In the genomic region with DNA sequence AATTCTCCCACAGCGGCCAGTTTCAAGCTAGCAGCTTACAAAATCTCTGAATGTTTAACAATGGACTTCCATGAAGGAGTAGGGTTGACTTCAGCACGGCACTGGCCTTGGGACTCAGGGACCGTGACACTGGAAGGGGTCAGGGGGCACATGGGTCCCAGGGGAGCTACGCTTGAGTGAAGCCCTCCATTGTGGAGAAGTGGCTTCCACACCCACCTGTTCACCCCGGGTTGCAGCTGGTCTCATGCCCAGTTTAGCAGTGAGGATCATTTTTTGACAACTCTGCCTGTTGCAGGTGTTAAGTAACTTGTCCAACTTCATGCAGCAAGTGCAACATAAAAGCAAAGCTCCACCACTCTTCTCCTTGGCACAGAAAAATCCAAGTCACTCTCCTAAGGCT, we compare ENCODE assay signal across 8 cellular contexts.
A peak's percentile ranks its signal among the peaks of the same experiment; 100 is the strongest.
DNase-seq lines count a peak whose midpoint lies in the region; FAIRE-seq and TF ChIP-seq lines count a peak whose summit lies in the region.
"Had no signal": no experiment of that assay in that cellular context is flagged by ENCODE, and none has a peak within 500 bp of the region (broad histone marks: within the 10 kb centered on the region; RNA-seq: fewer than 3 reads in every experiment).

No MANE protein-coding gene starts in this region.

- no peaks in the 10 kb centered on the region; the same call in 1 of the 2 replicates for H3K27me3 ChIP-seq in GM23248 (replicated peaks; ENCODE audit: insufficient read depth)
- H3K27me3 ChIP-seq in SJCRH30, result no peaks in the 10 kb centered on the region
- H3K27me3 ChIP-seq in small intestine (ENCODE audit: control insufficient read depth in 2 of 2, insufficient read depth in 2 of 2, low read length in 2 of 2), result no peaks in the 10 kb centered on the region

- H2AFZ ChIP-seq in GM23248, result no peak overlapping the region; the same call in 1 of the 2 replicates

- no peak overlapping the region for H3K4me3 Mint-ChIP-seq in activated T-helper 2 cell treated with anti-CD3 and anti-CD28 coated beads, Interferon-gamma antibody, Interleukin-2, Interleukin-4, amounts not matched to agents 10 μg/mL and 5 μg/mL and 100 μg/mL, durations not matched to agents 14 hours and 24 hours and 36 hours (ENCODE audit: low read depth)

- H3K4me2 ChIP-seq in GM23248 (ENCODE audit: unreplicated experiment), result peak overlapping the region; percentile 97

- H3K4me1 ChIP-seq in GM23248 (ENCODE audit: insufficient read depth) (peaks cover 7% of the 10 kb centered on the region; the same call in 1 of the 2 replicates), SJCRH30 (peaks cover 6% of the 10 kb centered on the region), small intestine (ENCODE audit: control insufficient read depth in 2 of 2, insufficient read depth in 1 of 2, low read depth in 1 of 2, low read length in 1 of 2) (peaks cover 0 to 2% of the 10 kb centered on the region in 2 donors)

- 76 to 79% methylated on average over 5 of the region's 5 CpGs for WGBS in GM23248 (ENCODE audit: low coverage in 1 of 2, low lambda C conversion rate in 2 of 2, missing lambda C conversion rate in 2 of 2), 2 experiments
- 53 to 62% (median 58%) methylated on average over 5 of the region's 5 CpGs for WGBS in small intestine, 3 donors

- no peaks in the 10 kb centered on the region for H3K9me3 Mint-ChIP-seq in activated T-helper 2 cell treated with anti-CD3 and anti-CD28 coated beads, Interferon-gamma antibody, Interleukin-2, Interleukin-4, amounts not matched to agents 10 μg/mL and 5 μg/mL and 100 μg/mL, durations not matched to agents 14 hours and 24 hours and 36 hours

- no peak overlapping the region for H3K27ac Mint-ChIP-seq in activated T-helper 2 cell treated with anti-CD3 and anti-CD28 coated beads, Interferon-gamma antibody, Interleukin-2, Interleukin-4, amounts not matched to agents 10 μg/mL and 5 μg/mL and 100 μg/mL, durations not matched to agents 14 hours and 24 hours and 36 hours

- TF ChIP-seq CTCF in fibroblast of villous mesenchyme (IDR thresholded peaks at IDR 0.05; ENCODE audit: insufficient read depth, low read depth, low read length), result no peak

- no peak for DNase-seq in GM23248
- DNase-seq in SJCRH30, result peak; percentile 41 to 54
- DNase-seq in fibroblast of villous mesenchyme (ENCODE audit: low read depth), result no peak
- DNase-seq in small intestine, result peak; percentile 3
- no peak for DNase-seq in GM03348 (ENCODE audit: low spot score)
- DNase-seq in NCI-H2081 (lab: John Stamatoyannopoulos, UW), result no peak
- DNase-seq in activated T-helper 2 cell treated with anti-CD3 and anti-CD28 coated beads, Interferon-gamma antibody, Interleukin-2, Interleukin-4, amounts not matched to agents 10 μg/mL and 5 μg/mL and 100 μg/mL, durations not matched to agents 14 hours and 24 hours and 36 hours (ENCODE audit: low spot score), result no peak
- DNase-seq: NCI-H1105 had no signal

- no peak overlapping the region for H3K27ac ChIP-seq in GM23248
- H3K27ac ChIP-seq in SJCRH30, result peak overlapping the region; percentile 76
- H3K27ac ChIP-seq in small intestine (ENCODE audit: low read depth in 1 of 2, low read length in 1 of 2), result peak overlapping the region; percentile 0 to 22

- H4K20me1 ChIP-seq in GM23248 (ENCODE audit: insufficient read depth), result no peaks in the 10 kb centered on the region

- H3K36me3 ChIP-seq in GM23248 (ENCODE audit: low read depth) (no peaks in the 10 kb centered on the region), SJCRH30 (no peaks in the 10 kb centered on the region), small intestine (ENCODE audit: control insufficient read depth in 2 of 2, insufficient read depth in 2 of 2, low read length in 2 of 2) (no peaks in the 10 kb centered on the region)

- no peak for FAIRE-seq in small intestine (lab: Jason Lieb, UNC)

- peaks cover 2% of the 10 kb centered on the region for H3K4me1 Mint-ChIP-seq in activated T-helper 2 cell treated with anti-CD3 and anti-CD28 coated beads, Interferon-gamma antibody, Interleukin-2, Interleukin-4, amounts not matched to agents 10 μg/mL and 5 μg/mL and 100 μg/mL, durations not matched to agents 14 hours and 24 hours and 36 hours (ENCODE audit: low read depth)

- H3F3A ChIP-seq in GM23248 (ENCODE audit: insufficient read depth), result no peaks in the 10 kb centered on the region

- no peaks in the 10 kb centered on the region for H3K9me2 ChIP-seq in GM23248 (ENCODE audit: insufficient read depth)

- H3K36me3 Mint-ChIP-seq in activated T-helper 2 cell treated with anti-CD3 and anti-CD28 coated beads, Interferon-gamma antibody, Interleukin-2, Interleukin-4, amounts not matched to agents 10 μg/mL and 5 μg/mL and 100 μg/mL, durations not matched to agents 14 hours and 24 hours and 36 hours (ENCODE audit: low read depth), result no peaks in the 10 kb centered on the region

- in situ Hi-C loops in GM23248 (cut with MboI), result no loop called here

- H3K9ac ChIP-seq in GM23248, result peak overlapping the region; percentile 42; the same call in 1 of the 2 replicates

- no peaks in the 10 kb centered on the region for H3K9me3 ChIP-seq in GM23248 (ENCODE audit: low read depth)
- H3K9me3 ChIP-seq in SJCRH30 (replicated peaks), result no peaks in the 10 kb centered on the region
- H3K9me3 ChIP-seq in small intestine (ENCODE audit: control insufficient read depth, low read depth), result no peaks in the 10 kb centered on the region

- no peaks in the 10 kb centered on the region for H3K27me3 Mint-ChIP-seq in activated T-helper 2 cell treated with anti-CD3 and anti-CD28 coated beads, Interferon-gamma antibody, Interleukin-2, Interleukin-4, amounts not matched to agents 10 μg/mL and 5 μg/mL and 100 μg/mL, durations not matched to agents 14 hours and 24 hours and 36 hours (ENCODE audit: low read depth)

- intact Hi-C loops in activated T-helper 2 cell treated with anti-CD3 and anti-CD28 coated beads, Interferon-gamma antibody, Interleukin-2, Interleukin-4, amounts not matched to agents 10 μg/mL and 5 μg/mL and 100 μg/mL, durations not matched to agents 14 hours and 24 hours and 36 hours (cut with micrococcal nuclease), result loop anchor here (5.0 kb wide), 1 partner anchor 420 kb away; no protein-coding TSS in a partner anchor

- no peaks in the 10 kb centered on the region for H3K79me2 ChIP-seq in GM23248 (ENCODE audit: insufficient read depth)

- peak overlapping the region; percentile 74 for H3K4me3 ChIP-seq in GM23248
- H3K4me3 ChIP-seq in SJCRH30, result peak overlapping the region; percentile 53
- H3K4me3 ChIP-seq in fibroblast of villous mesenchyme (ENCODE audit: low read depth, low read length), result peak overlapping the region; percentile 50
- H3K4me3 ChIP-seq in small intestine (ENCODE audit: low read depth in 1 of 2, low read length in 2 of 2), result no peak overlapping the region

Comparison
In these comparisons a context has a peak if more than half of its experiments do, and no peak if none do; other contexts are left out.
1. DNase-seq: peak in SJCRH30 (2 of 2) and small intestine (single experiment); none in GM23248 (single experiment), fibroblast of villous mesenchyme (single experiment), GM03348 (single experiment), NCI-H2081 (0 of 2) and activated T-helper 2 cell treated with anti-CD3 and anti-CD28 coated beads, Interferon-gamma antibody, Interleukin-2, Interleukin-4, amounts not matched to agents 10 μg/mL and 5 μg/mL and 100 μg/mL, durations not matched to agents 14 hours and 24 hours and 36 hours (single experiment).
2. H3K4me3 ChIP-seq: peak in GM23248 (single experiment), SJCRH30 (single experiment) and fibroblast of villous mesenchyme (single experiment); none in small intestine (0 of 2).